Comparison of ENCODE assay signal across 8 cellular contexts in the genomic region with DNA sequence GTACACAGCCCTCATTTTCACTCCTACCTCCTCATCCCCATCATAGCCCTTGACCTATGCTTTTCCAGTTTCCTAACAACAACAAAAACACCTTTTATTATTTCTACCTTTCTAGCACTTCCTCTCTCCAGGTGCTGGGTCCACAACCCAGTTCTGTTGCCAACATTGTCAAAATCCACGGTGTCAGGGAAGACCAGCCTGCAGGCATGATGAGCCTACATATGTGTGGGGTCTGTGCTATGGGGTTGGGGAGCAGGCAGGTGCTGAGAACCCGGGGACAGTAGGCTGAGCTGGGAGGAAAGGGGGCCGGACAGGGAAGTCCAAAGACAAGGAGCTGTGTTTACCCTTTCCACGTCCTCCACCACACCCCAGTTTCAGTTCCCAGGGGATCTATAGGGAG. TPM values are rescaled to one million over a fixed set of nuclear protein-coding genes. Genes with fewer than 3 reads are reported as not detected.
DNase-seq lines count a peak whose midpoint lies in the region; TF ChIP-seq lines count a peak whose summit lies in the region.

No MANE protein-coding gene starts in this region.

- DNase-seq in SK-N-MC (ENCODE audit: low read depth, low spot score) = no peak
- DNase-seq in fibroblast of lung (ENCODE audit: low read depth in 2 of 2) = no peak
- DNase-seq in NCI-H82 treated with DMSO at 0.1 percent for 48 hours (lab: John Stamatoyannopoulos, UW; ENCODE audit: unreplicated experiment) = no peak
- no peak for DNase-seq in DMS 273 treated with DMSO at 0.1 percent for 48 hours (lab: John Stamatoyannopoulos, UW)
- no peak for DNase-seq in AML-193 (lab: John Stamatoyannopoulos, UW)
- DNase-seq in NCI-H82 (lab: John Stamatoyannopoulos, UW) = no peak

- H4K20me1 ChIP-seq in fibroblast of lung (ENCODE audit: control insufficient read depth, extremely low read depth, insufficient read depth, low read length) = no peaks in the 10 kb centered on the region

- H3K4me1 ChIP-seq in ES-I3 (ENCODE audit: insufficient read depth, low read length) (no peaks in the 10 kb centered on the region), fibroblast of lung (ENCODE audit: control insufficient read depth, extremely low read depth, insufficient read depth, low read length) (peaks cover 11% of the 10 kb centered on the region), rectal smooth muscle tissue (ENCODE audit: control insufficient read depth, insufficient read depth, low read length) (peaks cover 7% of the 10 kb centered on the region)

- H2AFZ ChIP-seq in fibroblast of lung (ENCODE audit: low read length) = peak overlapping the region; percentile 93

- peak overlapping the region; percentile 92 for H3K4me2 ChIP-seq in fibroblast of lung (ENCODE audit: extremely low read depth, insufficient read depth, low read length)

- H3K79me2 ChIP-seq in fibroblast of lung (ENCODE audit: control insufficient read depth, insufficient read depth, low read length) = peaks cover 11% of the 10 kb centered on the region

- H3K27ac ChIP-seq in SK-N-MC = no peak overlapping the region
- peak overlapping the region; percentile 85 for H3K27ac ChIP-seq in fibroblast of lung (ENCODE audit: insufficient read depth, low read length)
- H3K27ac ChIP-seq in rectal smooth muscle tissue (ENCODE audit: low read depth, low read length) = peak overlapping the region; percentile 72

- H3K9ac ChIP-seq in ES-I3 (ENCODE audit: low read depth, low read length) (peak overlapping the region; percentile 95), SK-N-MC (ENCODE audit: insufficient read length) (peak overlapping the region; percentile 83), fibroblast of lung (ENCODE audit: insufficient read depth, low read length) (no peak overlapping the region), rectal smooth muscle tissue (ENCODE audit: low read length) (peak overlapping the region; percentile 63)

- H3K9me3 ChIP-seq in ES-I3 (ENCODE audit: control insufficient read depth, insufficient read depth, low read length) (no peaks in the 10 kb centered on the region), SK-N-MC (ENCODE audit: low read depth, low read length) (no peaks in the 10 kb centered on the region), fibroblast of lung (ENCODE audit: control insufficient read depth, insufficient read depth, low read depth, low read length) (no peaks in the 10 kb centered on the region)

- H3K36me3 ChIP-seq in ES-I3 (ENCODE audit: insufficient read depth, low read length) (peaks cover 18% of the 10 kb centered on the region), SK-N-MC (ENCODE audit: insufficient read depth, low read length) (peaks cover 35% of the 10 kb centered on the region), fibroblast of lung (ENCODE audit: control insufficient read depth, insufficient read depth, low read length) (peaks cover 10% of the 10 kb centered on the region), rectal smooth muscle tissue (ENCODE audit: control insufficient read depth, insufficient read depth, low read length) (peaks cover 19% of the 10 kb centered on the region)

- TF ChIP-seq CTCF in fibroblast of lung (conservative IDR thresholded peaks at IDR 0.05 in 1 of 2, IDR thresholded peaks at IDR 0.05 in 1 of 2; ENCODE audit: low read depth in 1 of 2, low read length in 2 of 2) = no peak

- no peaks in the 10 kb centered on the region for H3K27me3 ChIP-seq in fibroblast of lung (ENCODE audit: control insufficient read depth, insufficient read depth, low read length)
- no peaks in the 10 kb centered on the region for H3K27me3 ChIP-seq in rectal smooth muscle tissue (ENCODE audit: control insufficient read depth, insufficient read depth, low read length)

- H3K4me3 ChIP-seq in SK-N-MC (peak overlapping the region; percentile 92), fibroblast of lung (replicated peaks in 1 of 4; ENCODE audit: control extremely low read depth in 1 of 4, insufficient read depth in 1 of 4, low read depth in 3 of 4, low read length in 4 of 4) (peak overlapping the region; percentile 68 to 90 (median 80)), rectal smooth muscle tissue (ENCODE audit: low read length) (peak overlapping the region; percentile 82)

RNA-seq across cellular contexts. Expression of gene ZPR1, which starts 0.7 kb away (rescaled TPM):
- 28.4 and 30.8 TPM in 2 replicates for total RNA-seq in fibroblast of lung
- 56.4 and 65.3 TPM in 2 replicates for polyA plus RNA-seq in fibroblast of lung
- polyA plus RNA-seq in fibroblast of lung (2012) = 33.1 and 40.7 TPM in 2 replicates
- 30.9 and 35.8 TPM in 2 replicates for polyA minus RNA-seq in fibroblast of lung (ENCODE audit: low replicate concordance)

RNA-seq across cellular contexts. Expression of gene APOA5, which starts 3.1 kb away (rescaled TPM):
- total RNA-seq in fibroblast of lung = not detected in 2 replicates
- not detected in 2 replicates for polyA plus RNA-seq in fibroblast of lung
- polyA plus RNA-seq in fibroblast of lung (2012) = not detected in 2 replicates
- not detected in 2 replicates for polyA minus RNA-seq in fibroblast of lung (ENCODE audit: low replicate concordance)

RNA-seq across cellular contexts. Expression of gene BUD13, which starts 15.7 kb away (rescaled TPM):
- total RNA-seq in fibroblast of lung = 12.7 and 14.9 TPM in 2 replicates
- 13.0 and 16.8 TPM in 2 replicates for polyA plus RNA-seq in fibroblast of lung
- 10.0 and 12.3 TPM in 2 replicates for polyA plus RNA-seq in fibroblast of lung (2012)
- 9.7 and 11.1 TPM in 2 replicates for polyA minus RNA-seq in fibroblast of lung (ENCODE audit: low replicate concordance)

RNA-seq across cellular contexts. Expression of gene APOA4, which starts 34.6 kb away (rescaled TPM):
- total RNA-seq in fibroblast of lung = not detected in 2 replicates
- polyA plus RNA-seq in fibroblast of lung = not detected in 2 replicates
- not detected in 2 replicates for polyA plus RNA-seq in fibroblast of lung (2012)
- polyA minus RNA-seq in fibroblast of lung (ENCODE audit: low replicate concordance) = not detected in 2 replicates

RNA-seq across cellular contexts. Expression of gene APOC3, which starts 41.2 kb away (rescaled TPM):
- not detected in 2 replicates for total RNA-seq in fibroblast of lung
- not detected in 2 replicates for polyA plus RNA-seq in fibroblast of lung
- not detected in 2 replicates for polyA plus RNA-seq in fibroblast of lung (2012)
- polyA minus RNA-seq in fibroblast of lung (ENCODE audit: low replicate concordance) = not detected in 2 replicates
